Comparison of ENCODE assay signal across 8 cellular contexts in the genomic region with DNA sequence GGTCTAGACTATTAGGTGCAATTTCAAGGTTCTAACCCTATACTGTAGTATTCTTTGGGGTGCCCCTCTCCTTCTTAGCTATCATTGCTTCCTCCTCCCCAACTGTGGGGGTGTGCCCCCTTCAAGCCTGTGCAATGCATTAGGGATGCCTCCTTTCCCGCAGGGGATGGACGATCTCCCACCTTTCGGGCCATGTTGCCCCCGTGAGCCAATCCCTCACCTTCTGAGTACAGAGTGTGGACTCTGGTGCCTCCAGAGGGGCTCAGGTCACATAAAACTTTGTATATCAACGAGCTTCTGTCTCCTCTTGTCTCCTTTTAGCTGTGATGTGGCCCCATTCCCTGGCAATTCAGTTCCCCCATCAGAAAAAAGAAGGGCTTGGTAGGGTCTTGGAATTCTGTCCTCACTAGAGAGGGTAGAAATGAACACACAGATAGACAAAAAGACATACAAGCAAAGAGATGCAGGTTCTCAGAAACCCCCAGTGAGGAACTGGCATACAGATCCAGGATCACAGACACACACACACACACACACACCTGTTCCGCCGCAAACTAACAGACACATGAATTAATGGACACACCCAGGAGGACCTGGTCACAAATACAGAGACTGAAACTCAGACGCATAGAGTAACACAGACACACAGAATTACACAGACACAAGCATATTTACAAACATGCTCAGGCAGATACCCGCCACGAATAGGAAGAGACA. TPM values are rescaled to one million over a fixed set of nuclear protein-coding genes. Genes with fewer than 3 reads are reported as not detected.
DNase-seq lines count a peak whose midpoint lies in the region; TF ChIP-seq lines count a peak whose summit lies in the region.

No MANE protein-coding gene starts in this region.

- H3K27me3 ChIP-seq in rectal smooth muscle tissue (ENCODE audit: control insufficient read depth, insufficient read depth, low read length) = no peaks in the 10 kb centered on the region

- peak overlapping the region; percentile 80 for H3K4me3 ChIP-seq in GM12865 (ENCODE audit: low read depth, low read length)
- H3K4me3 ChIP-seq in WI38 (ENCODE audit: low read depth, low read length) = peak overlapping the region; percentile 54
- H3K4me3 ChIP-seq in fibroblast of pulmonary artery (replicated peaks; ENCODE audit: low read depth, low read length) = peak overlapping the region; percentile 89
- H3K4me3 ChIP-seq in rectal smooth muscle tissue (ENCODE audit: low read length) = peak overlapping the region; percentile 74

- H3K4me1 ChIP-seq in rectal smooth muscle tissue (ENCODE audit: control insufficient read depth, insufficient read depth, low read length) = peaks cover 9% of the 10 kb centered on the region

- peak overlapping the region; percentile 45 for H3K9ac ChIP-seq in rectal smooth muscle tissue (ENCODE audit: low read length)

- peaks cover 11% of the 10 kb centered on the region for H3K36me3 ChIP-seq in rectal smooth muscle tissue (ENCODE audit: control insufficient read depth, insufficient read depth, low read length)

- no peak for DNase-seq in GM12865 (ENCODE audit: low read depth)
- no peak for DNase-seq in fibroblast of pulmonary artery (ENCODE audit: low read depth)
- DNase-seq in NCI-H524 (lab: John Stamatoyannopoulos, UW) = no peak
- DNase-seq in GDM1 (lab: John Stamatoyannopoulos, UW) = no peak
- DNase-seq in NCI-H2196 treated with DMSO at 0.1 percent for 48 hours (lab: John Stamatoyannopoulos, UW; ENCODE audit: unreplicated experiment) = no peak
- no peak for DNase-seq in dermis blood vessel endothelial cell

- H3K27ac ChIP-seq in rectal smooth muscle tissue (ENCODE audit: low read depth, low read length) = peak overlapping the region; percentile 94

- TF ChIP-seq CTCF in GM12865 (IDR thresholded peaks at IDR 0.05; ENCODE audit: insufficient read depth, low read depth, low read length, missing control alignments) = no peak
- TF ChIP-seq CTCF in WI38 (IDR thresholded peaks at IDR 0.05; ENCODE audit: low read depth, low read length) = no peak
- no peak for TF ChIP-seq CTCF in fibroblast of pulmonary artery (IDR thresholded peaks at IDR 0.05; ENCODE audit: low read length, missing control alignments)

RNA-seq across cellular contexts. Expression of a gene that starts 2.5 kb away (rescaled TPM):
- 63.3 and 171 TPM in 2 replicates for total RNA-seq in dermis blood vessel endothelial cell

RNA-seq across cellular contexts. Expression of a gene that starts 42.6 kb away (rescaled TPM):
- total RNA-seq in dermis blood vessel endothelial cell = 11.2 and 90.9 TPM in 2 replicates

RNA-seq across cellular contexts. Expression of a gene that starts 48.3 kb away (rescaled TPM):
- 7.5 and 13.2 TPM in 2 replicates for total RNA-seq in dermis blood vessel endothelial cell
